10 cellular contexts compared by ENCODE assay signal in the genomic region with DNA sequence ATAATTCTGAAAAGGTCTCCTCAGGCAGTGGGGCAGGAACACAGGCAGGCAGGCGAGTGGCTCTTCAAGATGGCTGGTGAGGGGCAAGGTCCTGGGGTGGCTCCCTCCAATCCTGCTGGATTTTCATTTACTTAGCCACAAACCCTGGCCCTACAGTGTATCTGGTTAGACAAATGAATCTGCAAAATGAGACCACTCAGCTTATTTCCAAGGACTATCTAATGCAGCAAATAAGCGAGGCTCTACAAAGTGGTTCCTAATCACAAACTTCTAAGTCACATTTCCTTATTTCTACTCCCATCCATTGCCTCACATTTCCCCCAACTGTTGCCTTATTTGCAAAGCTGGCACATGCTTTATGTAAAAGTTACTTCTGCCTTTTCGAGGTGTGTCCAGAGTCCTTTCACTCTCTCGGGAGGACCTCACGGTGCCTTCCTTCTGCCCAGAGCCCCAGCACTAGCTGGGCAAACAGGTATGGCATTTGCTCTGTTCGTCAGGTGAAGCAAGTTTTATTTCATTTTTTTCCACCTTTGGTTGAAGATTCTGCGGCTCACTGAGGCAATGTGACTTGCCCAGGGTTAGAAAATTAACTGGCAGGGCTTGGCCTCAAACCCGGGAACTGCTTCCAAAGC. TPM values are rescaled to one million over a fixed set of nuclear protein-coding genes. Genes with fewer than 3 reads are reported as not detected.
DNase-seq lines count a peak whose midpoint lies in the region; ATAC-seq, FAIRE-seq and TF ChIP-seq lines count a peak whose summit lies in the region.
"Had no signal": no experiment of that assay in that cellular context is flagged by ENCODE, and none has a peak within 500 bp of the region (broad histone marks: within the 10 kb centered on the region; RNA-seq: fewer than 3 reads in every experiment).

No MANE protein-coding gene starts in this region.

- peak overlapping the region; percentile 55 for H3K4me2 ChIP-seq in Karpas-422 (ENCODE audit: low read depth, low read length, poor library complexity, severe bottlenecking)

- no peaks in the 10 kb centered on the region for H4K20me1 ChIP-seq in Karpas-422 (ENCODE audit: insufficient read depth, low read depth, low read length)

- peaks cover 31% of the 10 kb centered on the region for H3K4me1 Mint-ChIP-seq in WTC11

- peaks cover 17% of the 10 kb centered on the region for H3K36me3 Mint-ChIP-seq in WTC11

- H3K4me1 ChIP-seq in Karpas-422 (ENCODE audit: low read length) = peaks cover 100% of the 10 kb centered on the region
- peaks cover 53 to 78% of the 10 kb centered on the region in 2 donors for H3K4me1 ChIP-seq in kidney (ENCODE audit: control insufficient read depth in 1 of 2, insufficient read depth in 1 of 2, low read depth in 1 of 2, low read length in 2 of 2)
- H3K4me1 ChIP-seq in stomach = peaks cover 73 to 100% (median 90%) of the 10 kb centered on the region in 4 donors
- H3K4me1 ChIP-seq: HAP-1 had no signal

- H3K27ac ChIP-seq in Karpas-422 (ENCODE audit: low read length) = peak overlapping the region; percentile 99
- H3K27ac ChIP-seq in kidney (ENCODE audit: low read depth in 2 of 2, low read length in 2 of 2) = peak overlapping the region; percentile 77 to 86
- peak overlapping the region; percentile 44 to 88 (median 87) for H3K27ac ChIP-seq in stomach

- peak overlapping the region; percentile 70 for H3K27ac Mint-ChIP-seq in WTC11

- H3K36me3 ChIP-seq in Karpas-422 (ENCODE audit: insufficient read depth, low read length) (peaks cover 25% of the 10 kb centered on the region; the same call in 1 of the 2 replicates), kidney (ENCODE audit: control insufficient read depth in 1 of 2, insufficient read depth in 2 of 2, low read length in 2 of 2) (peaks cover 18 to 34% of the 10 kb centered on the region in 2 donors), stomach (peaks cover 29 to 47% (median 43%) of the 10 kb centered on the region in 4 donors)

- TF ChIP-seq POLR2A in stomach (IDR thresholded peaks at IDR 0.05) = no peak

- H3K9me3 ChIP-seq in Karpas-422 (ENCODE audit: low read length) = no peaks in the 10 kb centered on the region
- H3K9me3 ChIP-seq in kidney (ENCODE audit: control insufficient read depth in 1 of 2, low read length in 2 of 2) = no peaks in the 10 kb centered on the region
- no peaks in the 10 kb centered on the region for H3K9me3 ChIP-seq in stomach
- H3K9me3 ChIP-seq: HAP-1 had no signal

- DNase-seq in Karpas-422 = peak; percentile 69
- no peak for DNase-seq in WTC11 (ENCODE audit: low spot score)
- peak; percentile 16 for DNase-seq in kidney
- no peak for DNase-seq in stomach
- no peak for DNase-seq in NCI-H1092 (lab: John Stamatoyannopoulos, UW)
- DNase-seq in NCI-H146 (lab: John Stamatoyannopoulos, UW) = no peak
- no peak for DNase-seq in T1000 (lab: John Stamatoyannopoulos, UW)
- DNase-seq: NCI-H1092 treated with DMSO at 0.1 percent for 48 hours had no signal

- TF ChIP-seq EP300 in stomach (IDR thresholded peaks at IDR 0.05) = no peak

- no peak overlapping the region for H3K4me3 ChIP-seq in Karpas-422 (ENCODE audit: low read length)
- H3K4me3 ChIP-seq in kidney (ENCODE audit: low read length in 2 of 2) = no peak overlapping the region
- no peak overlapping the region for H3K4me3 ChIP-seq in stomach
- H3K4me3 ChIP-seq: HAP-1 had no signal

- no peaks in the 10 kb centered on the region for H3K27me3 ChIP-seq in Karpas-422 (ENCODE audit: low read length)
- no peaks in the 10 kb centered on the region for H3K27me3 ChIP-seq in stomach

- ATAC-seq in WTC11 = no peak
- no peak for ATAC-seq in HG03039 (IDR thresholded peaks at IDR 0.05; ENCODE audit: unreplicated experiment)

- H3K9me2 ChIP-seq in Karpas-422 (replicated peaks; ENCODE audit: insufficient read depth, low read length) = no peaks in the 10 kb centered on the region

- no peaks in the 10 kb centered on the region for H3K9me3 Mint-ChIP-seq in WTC11

- H3K27me3 Mint-ChIP-seq in WTC11 (ENCODE audit: low read depth) = no peaks in the 10 kb centered on the region

- 45 to 65% (median 54%) methylated on average over 8 of the region's 8 CpGs for WGBS in stomach, 5 donors

- H2AFZ ChIP-seq in Karpas-422 (ENCODE audit: low read length) = no peak overlapping the region

- POLR2A ChIA-PET in WTC11 (lab: Charles Lee) = interaction anchor here (0.6 to 1.0 kb wide), 4 partner anchors 13 to 543 kb away, joined by 3 to 6 read pairs (median 3); a partner anchor contains a TSS

- FAIRE-seq in kidney (lab: Jason Lieb, UNC) = no peak

- peaks cover 92% of the 10 kb centered on the region for H3K79me2 ChIP-seq in Karpas-422 (ENCODE audit: low read length)

- H3K4me3 Mint-ChIP-seq in WTC11 = no peak overlapping the region

- no peak for TF ChIP-seq CTCF in WTC11 (IDR thresholded peaks at IDR 0.05)
- TF ChIP-seq CTCF in kidney (IDR thresholded peaks at IDR 0.05; ENCODE audit: borderline replicate concordance, extremely low read depth, insufficient read depth) = no peak
- TF ChIP-seq CTCF in stomach (IDR thresholded peaks at IDR 0.05) = no peak

- intact Hi-C loops in kidney (cut with DNase I) (no loop called here), stomach (cut with DNase I; ENCODE audit: low total_unique reads) (no loop called here)

- H3K9ac ChIP-seq in Karpas-422 (ENCODE audit: low read length) (peak overlapping the region; percentile 67), kidney (ENCODE audit: low read length in 2 of 2) (peak overlapping the region in 1 of 2 donors; percentile 65)

- CTCF ChIA-PET in WTC11 (lab: Charles Lee) = interaction anchor here (0.6 to 4.1 kb wide), 23 partner anchors 8 to 444 kb away, joined by 3 to 39 read pairs (median 4); a partner anchor contains a TSS

TF ChIP-seq in WTC11, 78 proteins besides CTCF, POLR2A, EP300 and RAD21:
- TF ChIP-seq SP1 (CRISPR knock-in tag; conservative IDR thresholded peaks at IDR 0.05) (no peak), TCF7 (CRISPR knock-in tag; IDR thresholded peaks at IDR 0.05; ENCODE audit: low read depth) (no peak), ELF4 (CRISPR knock-in tag; IDR thresholded peaks at IDR 0.05; ENCODE audit: low read depth) (no peak), TEAD1 (CRISPR knock-in tag; IDR thresholded peaks at IDR 0.05) (no peak), NFE2L1 (CRISPR knock-in tag; IDR thresholded peaks at IDR 0.05) (no peak), ZNF396 (CRISPR knock-in tag; IDR thresholded peaks at IDR 0.05; ENCODE audit: borderline replicate concordance) (no peak), NFATC4 (CRISPR knock-in tag; IDR thresholded peaks at IDR 0.05) (no peak), ATF1 (CRISPR knock-in tag; IDR thresholded peaks at IDR 0.05) (no peak), NR1H2 (CRISPR knock-in tag; IDR thresholded peaks at IDR 0.05) (no peak), CREB1 (CRISPR knock-in tag; IDR thresholded peaks at IDR 0.05) (no peak), ZNF232 (CRISPR knock-in tag; IDR thresholded peaks at IDR 0.05) (no peak), JAZF1 (CRISPR knock-in tag; IDR thresholded peaks at IDR 0.05) (no peak), JUN (CRISPR knock-in tag; IDR thresholded peaks at IDR 0.05) (no peak)
- TF ChIP-seq, protein P1, sequence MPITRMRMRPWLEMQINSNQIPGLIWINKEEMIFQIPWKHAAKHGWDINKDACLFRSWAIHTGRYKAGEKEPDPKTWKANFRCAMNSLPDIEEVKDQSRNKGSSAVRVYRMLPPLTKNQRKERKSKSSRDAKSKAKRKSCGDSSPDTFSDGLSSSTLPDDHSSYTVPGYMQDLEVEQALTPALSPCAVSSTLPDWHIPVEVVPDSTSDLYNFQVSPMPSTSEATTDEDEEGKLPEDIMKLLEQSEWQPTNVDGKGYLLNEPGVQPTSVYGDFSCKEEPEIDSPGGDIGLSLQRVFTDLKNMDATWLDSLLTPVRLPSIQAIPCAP (CRISPR knock-in tag; IDR thresholded peaks at IDR 0.05) = no peak
- TF ChIP-seq, protein P2, sequence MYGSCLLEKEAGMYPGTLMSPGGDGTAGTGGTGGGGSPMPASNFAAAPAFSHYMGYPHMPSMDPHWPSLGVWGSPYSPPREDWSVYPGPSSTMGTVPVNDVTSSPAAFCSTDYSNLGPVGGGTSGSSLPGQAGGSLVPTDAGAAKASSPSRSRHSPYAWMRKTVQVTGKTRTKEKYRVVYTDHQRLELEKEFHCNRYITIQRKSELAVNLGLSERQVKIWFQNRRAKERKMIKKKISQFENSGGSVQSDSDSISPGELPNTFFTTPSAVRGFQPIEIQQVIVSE (CRISPR knock-in tag; IDR thresholded peaks at IDR 0.05; ENCODE audit: borderline replicate concordance) = no peak
- TF ChIP-seq, protein P3, sequence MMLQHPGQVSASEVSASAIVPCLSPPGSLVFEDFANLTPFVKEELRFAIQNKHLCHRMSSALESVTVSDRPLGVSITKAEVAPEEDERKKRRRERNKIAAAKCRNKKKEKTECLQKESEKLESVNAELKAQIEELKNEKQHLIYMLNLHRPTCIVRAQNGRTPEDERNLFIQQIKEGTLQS (CRISPR knock-in tag; conservative IDR thresholded peaks at IDR 0.05) = no peak
- TF ChIP-seq, protein P4, sequence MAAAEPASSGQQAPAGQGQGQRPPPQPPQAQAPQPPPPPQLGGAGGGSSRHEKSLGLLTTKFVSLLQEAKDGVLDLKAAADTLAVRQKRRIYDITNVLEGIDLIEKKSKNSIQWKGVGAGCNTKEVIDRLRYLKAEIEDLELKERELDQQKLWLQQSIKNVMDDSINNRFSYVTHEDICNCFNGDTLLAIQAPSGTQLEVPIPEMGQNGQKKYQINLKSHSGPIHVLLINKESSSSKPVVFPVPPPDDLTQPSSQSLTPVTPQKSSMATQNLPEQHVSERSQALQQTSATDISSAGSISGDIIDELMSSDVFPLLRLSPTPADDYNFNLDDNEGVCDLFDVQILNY (CRISPR knock-in tag; IDR thresholded peaks at IDR 0.05) = no peak
TF ChIP-seq in WTC11: peak in this region for 0.

RNA-seq across cellular contexts. Expression of a gene that starts 40.4 kb away (rescaled TPM):
- 40.2 and 83.5 TPM in 2 replicates for total RNA-seq in Karpas-422 (2014; rRNA removed; shearing (Covaris generic); ENCODE audit: low replicate concordance)
- total RNA-seq in WTC11 (2021) (50.3 to 59.1 TPM (median 55.9 TPM) in 3 replicates), kidney (59.7 TPM), stomach (10 to 100 TPM in 4 of 5 donors, 1 to 10 TPM in 1; 2.9 to 55.3 (median 38.4) TPM)
- polyA plus RNA-seq in kidney (ENCODE audit: insufficient read depth, low read depth, low replicate concordance) (85.6 TPM), stomach (10 to 100 TPM; 84.2 to 88.7 (median 84.5) TPM)

RNA-seq across cellular contexts. Expression of a gene that starts 43.4 kb away (rescaled TPM):
- total RNA-seq in Karpas-422 (2014; rRNA removed; shearing (Covaris generic); ENCODE audit: low replicate concordance) = 60.5 and 133 TPM in 2 replicates
- total RNA-seq in WTC11 (2021) (64.0 to 80.0 TPM (median 64.3 TPM) in 3 replicates), kidney (82.8 TPM), stomach (100 to 1,000 TPM in 4 of 5 donors, 10 to 100 TPM in 1; 50.9 to 653 (median 247) TPM)
- polyA plus RNA-seq in kidney (ENCODE audit: insufficient read depth, low read depth, low replicate concordance) (25.7 TPM), stomach (100 to 1,000 TPM in 1 of 3 donors, 10 to 100 TPM in 2; 35.0 to 193 (median 49.2) TPM)

RNA-seq across cellular contexts. Expression of a gene that starts 58.6 kb away (rescaled TPM):
- total RNA-seq in Karpas-422 (2014; rRNA removed; shearing (Covaris generic); ENCODE audit: low replicate concordance) = not detected in 2 replicates
- 4.0 to 12.0 TPM (median 5.6 TPM) in 3 replicates for total RNA-seq in WTC11 (2021)
- total RNA-seq in kidney = 286 TPM
- 1,885 TPM for polyA plus RNA-seq in kidney (ENCODE audit: insufficient read depth, low read depth, low replicate concordance)
- 1 to 10 TPM; 2.6 to 4.0 (median 3.5) TPM for total RNA-seq in stomach
- 10 to 100 TPM in 2 of 3 donors, 1 to 10 TPM in 1; 8.4 to 22.4 (median 20.9) TPM for polyA plus RNA-seq in stomach

Comparison
In these comparisons a context has a peak if more than half of its experiments do, and no peak if none do; other contexts are left out.
1. DNase-seq: peak in Karpas-422 (single experiment) and kidney (single experiment); none in WTC11 (single experiment), stomach (single experiment), NCI-H1092 (single experiment), NCI-H146 (single experiment) and T1000 (single experiment).
2. RNA of a gene that starts 58.6 kb away (total RNA-seq): 286 TPM in kidney (single experiment); 4.0 to 12.0 TPM in WTC11, 2.6 to 4.0 TPM in stomach and not detected in Karpas-422; every median in the first group is over 10 times any median in the second.
3. Peak in every context shown above with its lines, with median percentiles within 50 percentile points of each other: H3K27ac ChIP-seq.